In the genomic region with DNA sequence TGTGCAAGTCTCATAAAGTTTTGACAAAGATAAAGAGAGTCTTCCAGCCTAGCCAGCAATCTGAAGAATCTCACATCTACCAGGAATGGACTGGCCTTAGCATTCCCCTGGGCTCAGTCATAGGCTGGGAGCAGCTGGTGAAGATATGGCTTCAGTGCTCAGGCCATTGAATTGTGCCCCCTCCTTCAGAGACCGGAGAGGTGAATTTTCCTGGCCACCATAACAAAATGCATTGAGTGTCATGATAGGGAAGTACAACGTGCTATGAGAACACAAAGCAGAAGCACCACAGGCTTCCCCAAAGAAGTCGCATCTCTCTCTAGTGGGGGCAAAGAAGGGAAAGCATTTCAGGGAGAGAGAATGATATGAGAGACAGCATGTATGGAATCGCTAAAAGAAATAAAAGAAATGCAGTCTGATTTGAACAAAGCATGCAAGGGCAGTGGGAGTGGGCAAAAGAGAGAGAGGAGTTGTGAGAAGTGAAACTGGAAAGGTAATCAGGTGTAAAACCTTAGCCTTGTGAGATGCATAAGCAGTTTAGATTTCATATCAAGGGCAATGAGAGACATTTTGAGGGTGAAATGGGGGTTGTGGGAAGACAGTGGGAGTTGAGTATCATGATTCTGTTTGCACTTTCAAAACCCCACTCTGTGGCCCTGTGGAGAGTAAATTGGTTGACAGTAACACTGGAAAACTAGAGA, we compare ENCODE assay signal across 1 cellular context.
TF ChIP-seq lines count a peak whose summit lies in the region.

No MANE protein-coding gene starts in this region.

TF ChIP-seq in GM12878, 131 proteins besides CTCF, POLR2A, EP300 and RAD21 (continued from another document):
- TF ChIP-seq PAX5 (IDR thresholded peaks at IDR 0.05; ENCODE audit: borderline replicate concordance, low read depth, low read length), result peak; percentile 22; the same call in 1 of the 2 replicates
- TF ChIP-seq SRF (IDR thresholded peaks at IDR 0.05; ENCODE audit: low read depth in 2 of 2, low read length in 2 of 2), result no peak
- TF ChIP-seq IKZF2 (IDR thresholded peaks at IDR 0.05), result 0 out of 4 replicates have a peak, but pooled peaks of 1 of the 2 experiments have one; percentile 30
- no peak for TF ChIP-seq MYC (IDR thresholded peaks at IDR 0.05; ENCODE audit: insufficient read depth, insufficient read length, insufficient replicate concordance, low read length, severe bottlenecking)
- TF ChIP-seq IRF4 (IDR thresholded peaks at IDR 0.05; ENCODE audit: low read depth, low read length), result 0 out of 2 replicates have a peak, but pooled peaks have one; percentile 10
- no peak for TF ChIP-seq STAT1 (conservative IDR thresholded peaks at IDR 0.05)
- 0 out of 2 replicates have a peak, but pooled peaks have one; percentile 19 for TF ChIP-seq SMC3 (IDR thresholded peaks at IDR 0.05; ENCODE audit: borderline replicate concordance, low read length)
- no peak for TF ChIP-seq BCL11A (IDR thresholded peaks at IDR 0.05; ENCODE audit: low read depth, low read length)
- no peak for TF ChIP-seq NR2F1 (conservative IDR thresholded peaks at IDR 0.05)
TF ChIP-seq in GM12878: peak in this region for 8.
